In genomic region chr12:29158364-29158763, GRCh38 we compare ENCODE assay signal across 22 cellular contexts. TPM values are rescaled to one million over a fixed set of nuclear protein-coding genes. Genes with fewer than 3 reads are reported as not detected.
DNase-seq lines count a peak whose midpoint lies in the region; TF ChIP-seq lines count a peak whose summit lies in the region.
"Had no signal": no experiment of that assay in that cellular context is flagged by ENCODE, and none has a peak within 500 bp of the region (broad histone marks: within the 10 kb centered on the region; RNA-seq: fewer than 3 reads in every experiment).

No MANE protein-coding gene starts in this region.

- H3K36me3 ChIP-seq in neutrophil: no peaks in the 10 kb centered on the region

- H3K4me1 ChIP-seq in neutrophil (ENCODE audit: control insufficient read depth in 1 of 2, insufficient read depth in 1 of 2, low read depth in 1 of 2, low read length in 1 of 2): peaks cover 78 to 89% of the 10 kb centered on the region in 2 experiments

- peak overlapping the region; percentile 54 for H3K4me3 ChIP-seq in NB4 (ENCODE audit: low read depth, low read length)
- peak overlapping the region; percentile 36 to 51 for H3K4me3 ChIP-seq in neutrophil (ENCODE audit: low read depth in 1 of 2, low read length in 1 of 2)
- H3K4me3 ChIP-seq: PC-9 had no signal

- DNase-seq in EL: peak; percentile 3
- peak; percentile 88 for DNase-seq in NB4 (ENCODE audit: low read depth)
- DNase-seq in erythroblast (lab: John Stamatoyannopoulos, UW): peak; percentile 26 to 27
- no peak for DNase-seq in NCI-H128 (lab: John Stamatoyannopoulos, UW; ENCODE audit: unreplicated experiment)
- DNase-seq in DMS153 (lab: John Stamatoyannopoulos, UW): no peak
- no peak for DNase-seq in mesenteric fat pad (ENCODE audit: low spot score)
- DNase-seq in NCI-H524 (lab: John Stamatoyannopoulos, UW): no peak
- DNase-seq: activated CD4-positive, alpha-beta T cell treated with anti-CD3 and anti-CD28 coated beads for 4 hours; activated naive CD8-positive, alpha-beta T cell treated with anti-CD3 and anti-CD28 coated beads for 36 hours; activated T-cell treated with anti-CD3 and anti-CD28 coated beads for 4 hours; C1 segment of cervical spinal cord; DMS79 treated with DMSO at 0.1 percent for 48 hours; endodermal cell; GOT3; mesendoderm; NCI-H1436 treated with DMSO at 0.1 percent for 48 hours; NCI-H510A; PC-9; small intestine; stimulated activated naive CD4-positive, alpha-beta T cell treated with Interleukin-2 at 50 U/mL for 16 hours; T-helper 17 cell had no signal

- TF ChIP-seq POLR2A in NB4 (IDR thresholded peaks at IDR 0.05; ENCODE audit: extremely low read depth, insufficient read length) (no peak), erythroblast (IDR thresholded peaks at IDR 0.05; ENCODE audit: low read length) (no peak)

- no peaks in the 10 kb centered on the region for H3K9me3 ChIP-seq in neutrophil

- H3K27ac ChIP-seq in neutrophil: peak overlapping the region; percentile 87
- H3K27ac ChIP-seq: PC-9 had no signal

- TF ChIP-seq CTCF in NB4 (IDR thresholded peaks at IDR 0.05; ENCODE audit: low read depth, low read length) (no peak), neutrophil (IDR thresholded peaks at IDR 0.05) (no peak)

- no peaks in the 10 kb centered on the region for H3K27me3 ChIP-seq in neutrophil

RNA-seq across cellular contexts. Expression of gene FAR2, which starts 9.3 kb away (rescaled TPM):
- total RNA-seq in mesenteric fat pad: 14.2 TPM

Comparison
In these comparisons a context has a peak if more than half of its experiments do, and no peak if none do; other contexts are left out.
1. DNase-seq: peak in EL (single experiment), NB4 (single experiment) and erythroblast (2 of 2); none in NCI-H128 (single experiment), DMS153 (single experiment), mesenteric fat pad (single experiment) and NCI-H524 (0 of 2).